12 cellular contexts compared by ENCODE assay signal in the genomic region with DNA sequence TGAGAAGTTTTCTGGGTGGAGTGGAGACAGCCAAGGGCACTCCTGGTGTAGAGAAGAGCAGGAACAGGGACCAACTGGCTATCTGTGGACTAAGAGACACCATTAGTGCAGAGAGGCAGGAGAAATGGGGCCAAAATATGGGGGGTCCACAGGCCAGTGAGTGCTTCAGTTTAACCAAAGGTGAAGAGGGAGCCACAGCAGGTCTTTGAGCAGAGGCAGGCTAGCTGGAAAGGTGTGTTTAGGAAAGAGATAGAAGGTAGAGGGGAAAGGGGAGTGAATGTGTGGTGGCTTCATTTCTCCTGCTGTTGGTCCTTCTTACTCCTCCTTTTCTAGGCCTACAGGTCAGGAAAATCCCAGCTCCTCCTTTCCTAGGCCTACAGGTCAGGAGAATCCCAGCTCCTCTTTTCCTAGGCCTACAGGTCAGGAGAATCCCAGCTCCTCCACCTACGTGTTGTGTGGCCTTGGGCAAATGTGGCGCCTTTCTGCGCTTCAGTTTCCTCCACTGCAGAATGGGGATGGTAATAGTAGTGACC. TPM values are rescaled to one million over a fixed set of nuclear protein-coding genes. Genes with fewer than 3 reads are reported as not detected.
DNase-seq lines count a peak whose midpoint lies in the region; ATAC-seq and TF ChIP-seq lines count a peak whose summit lies in the region.
"Had no signal": no experiment of that assay in that cellular context is flagged by ENCODE, and none has a peak within 500 bp of the region (broad histone marks: within the 10 kb centered on the region; RNA-seq: fewer than 3 reads in every experiment).

No MANE protein-coding gene starts in this region.

- H3K18ac ChIP-seq in IMR-90 (ENCODE audit: low read depth, low read length) = no peak overlapping the region

- H3K4me1 Mint-ChIP-seq in CD8-positive, alpha-beta T cell (ENCODE audit: low read depth) = peaks cover 45% of the 10 kb centered on the region
- peaks cover 17% of the 10 kb centered on the region for H3K4me1 Mint-ChIP-seq in activated T-helper 17 cell treated with anti-CD3 and anti-CD28 coated beads, Interleukin-2, amount 50 U/mL, for 72 hours
- H3K4me1 Mint-ChIP-seq in naive thymus-derived CD8-positive, alpha-beta T cell = peaks cover 23 to 47% (median 43%) of the 10 kb centered on the region in 4 donors

- H4K5ac ChIP-seq in IMR-90 (ENCODE audit: low read depth, low read length) = no peak overlapping the region

- no peak overlapping the region for H3K4me2 ChIP-seq in IMR-90 (ENCODE audit: low read depth, low read length)

- no peak overlapping the region for H2AK9ac ChIP-seq in IMR-90 (replicated peaks; ENCODE audit: low read depth, low read length, poor library complexity)

- POLR2A ChIA-PET in CD8-positive, alpha-beta T cell (lab: Charles Lee) = interaction anchor here (2.2 to 2.7 kb wide), 3 partner anchors 25 to 123 kb away, joined by 9 to 27 read pairs (median 23); a partner anchor contains a TSS
- POLR2A ChIA-PET in IMR-90 (lab: Charles Lee; ENCODE audit: unreplicated experiment) = interaction anchor here (0.6 kb wide), 1 partner anchor 85 kb away, joined by 11 read pairs; no protein-coding TSS in a partner anchor
- POLR2A ChIA-PET in naive thymus-derived CD8-positive, alpha-beta T cell (lab: Charles Lee) = interaction anchor here (1.3 to 12.9 kb wide), 7 partner anchors 11 to 239 kb away, joined by 3 to 181 read pairs (median 21); a partner anchor contains a TSS

- H3K36me3 ChIP-seq in CD8-positive, alpha-beta T cell (ENCODE audit: insufficient read depth, low read length) = peaks cover 7% of the 10 kb centered on the region
- peaks cover 12% of the 10 kb centered on the region for H3K36me3 ChIP-seq in IMR-90 (ENCODE audit: control insufficient read depth, insufficient read depth, low read length)

- peak overlapping the region; percentile 82 for H3K4me3 Mint-ChIP-seq in CD8-positive, alpha-beta T cell
- H3K4me3 Mint-ChIP-seq in activated T-helper 17 cell treated with anti-CD3 and anti-CD28 coated beads, Interleukin-2, amount 50 U/mL, for 72 hours = peak overlapping the region; percentile 86
- H3K4me3 Mint-ChIP-seq in naive thymus-derived CD8-positive, alpha-beta T cell = peak overlapping the region; percentile 78 to 99 (median 84)

- H4K20me1 ChIP-seq in IMR-90 (ENCODE audit: insufficient read depth, low read length) = peaks cover 19% of the 10 kb centered on the region

- no peak for DNase-seq in CD8-positive, alpha-beta T cell
- DNase-seq in IMR-90 = no peak
- peak in 1 of 10 donors; percentile 13 for DNase-seq in naive thymus-derived CD8-positive, alpha-beta T cell
- no peak for DNase-seq in H4 (ENCODE audit: low spot score)
- DNase-seq: NCI-H1048, NCI-H524 treated with DMSO at 0.1 percent for 48 hours had no signal

- no peaks in the 10 kb centered on the region for H3K27me3 Mint-ChIP-seq in CD8-positive, alpha-beta T cell (ENCODE audit: low read depth)
- no peaks in the 10 kb centered on the region for H3K27me3 Mint-ChIP-seq in activated T-helper 17 cell treated with anti-CD3 and anti-CD28 coated beads, Interleukin-2, amount 50 U/mL, for 72 hours
- H3K27me3 Mint-ChIP-seq in naive thymus-derived CD8-positive, alpha-beta T cell = no peaks in the 10 kb centered on the region

- no TSS peak for BruUV-seq in IMR-90 (replicated peaks; lab: Mats Ljungman, UMichigan)

- H3K4ac ChIP-seq in IMR-90 (ENCODE audit: low read depth, low read length) = no peak overlapping the region

- no peak for ATAC-seq in CD8-positive, alpha-beta T cell
- ATAC-seq in IMR-90 (ENCODE audit: low read depth) (no peak), HG02588 (IDR thresholded peaks at IDR 0.05; ENCODE audit: unreplicated experiment) (no peak), HG03457 (IDR thresholded peaks at IDR 0.05; ENCODE audit: unreplicated experiment) (no peak)
- no peak for ATAC-seq in activated T-helper 17 cell treated with anti-CD3 and anti-CD28 coated beads, Interleukin-2, amount 50 U/mL, for 72 hours (replicated peaks)
- ATAC-seq in naive thymus-derived CD8-positive, alpha-beta T cell = no peak

- H3K27ac ChIP-seq in CD8-positive, alpha-beta T cell (ENCODE audit: low read depth, low read length) = no peak overlapping the region
- no peak overlapping the region for H3K27ac ChIP-seq in IMR-90 (ENCODE audit: insufficient read depth, low read length)
- H3K27ac ChIP-seq: SK-N-MC had no signal

- no peak overlapping the region for H3K9ac ChIP-seq in IMR-90 (ENCODE audit: low read depth, low read length)

- H3K14ac ChIP-seq in IMR-90 (replicated peaks; ENCODE audit: low read depth, low read length) = no peak overlapping the region

- CTCF ChIA-PET in CD8-positive, alpha-beta T cell (lab: Charles Lee) = interaction anchor here (0.7 to 3.1 kb wide), 3 partner anchors 35 to 241 kb away, joined by 3 to 17 read pairs (median 14); no protein-coding TSS in a partner anchor
- CTCF ChIA-PET in IMR-90 (lab: Yijun Ruan, JAX) = no interaction called here

- WGBS in IMR-90 (ENCODE audit: extremely low coverage in 2 of 2, insufficient read length in 1 of 2), 2 experiments = no CpG with 5 or more reads among the region's 3 CpGs

- H3K27ac Mint-ChIP-seq in CD8-positive, alpha-beta T cell = peak overlapping the region; percentile 77
- peak overlapping the region; percentile 34 for H3K27ac Mint-ChIP-seq in activated T-helper 17 cell treated with anti-CD3 and anti-CD28 coated beads, Interleukin-2, amount 50 U/mL, for 72 hours
- peak overlapping the region in 7 of 10 donors; percentile 11 to 91 (median 75) for H3K27ac Mint-ChIP-seq in naive thymus-derived CD8-positive, alpha-beta T cell

- no peaks in the 10 kb centered on the region for H3K9me3 Mint-ChIP-seq in CD8-positive, alpha-beta T cell
- H3K9me3 Mint-ChIP-seq in activated T-helper 17 cell treated with anti-CD3 and anti-CD28 coated beads, Interleukin-2, amount 50 U/mL, for 72 hours = no peaks in the 10 kb centered on the region
- H3K9me3 Mint-ChIP-seq in naive thymus-derived CD8-positive, alpha-beta T cell = peaks cover 0 to 2% (median 0%) of the 10 kb centered on the region in 9 donors

- TF ChIP-seq CTCF in CD8-positive, alpha-beta T cell (IDR thresholded peaks at IDR 0.05) = no peak
- TF ChIP-seq CTCF in IMR-90 (conservative IDR thresholded peaks at IDR 0.05; ENCODE audit: low read depth, low read length) = no peak

- H3K23ac ChIP-seq in IMR-90 (ENCODE audit: low read depth, low read length) = no peak overlapping the region; the same call in 1 of the 2 replicates

- in situ Hi-C loops in IMR-90 (cut with MboI; ENCODE audit: low sequenced_read_pairs) = loop anchor here (10.0 kb wide), 1 partner anchor 88 kb away; no protein-coding TSS in a partner anchor

- TF ChIP-seq RAD21 in IMR-90 (IDR thresholded peaks at IDR 0.05; ENCODE audit: low read length) = no peak

- H3K79me1 ChIP-seq in IMR-90 (ENCODE audit: low read depth in 1 of 2, low read length in 2 of 2) = peaks cover 14 to 22% of the 10 kb centered on the region in 2 experiments; a peak in 3 of 4 replicates

- peaks cover 30% of the 10 kb centered on the region for H3K4me1 ChIP-seq in CD8-positive, alpha-beta T cell (ENCODE audit: insufficient read depth, low read length)
- peaks cover 18% of the 10 kb centered on the region for H3K4me1 ChIP-seq in IMR-90 (ENCODE audit: control insufficient read depth, insufficient read depth, low read length)

- dilution Hi-C loops in IMR-90 (cut with HindIII; ENCODE audit: low sequenced_read_pairs, unreplicated experiment) = no loop called here

- H2BK5ac ChIP-seq in IMR-90 (ENCODE audit: low read depth, low read length, poor library complexity, severe bottlenecking) = no peak overlapping the region

- no peak overlapping the region for H2BK15ac ChIP-seq in IMR-90 (ENCODE audit: low read depth, low read length)

- H4K8ac ChIP-seq in IMR-90 (ENCODE audit: low read depth in 2 of 2, low read length in 2 of 2) = peak overlapping the region in 1 of 2 experiments; percentile 79; a peak in 1 of 4 replicates

- H2BK20ac ChIP-seq in IMR-90 (ENCODE audit: low read depth, low read length) = no peak overlapping the region

- 0 out of 2 replicates have a peak, but pooled peaks cover 4% of the 10 kb centered on the region for H3K9me1 ChIP-seq in IMR-90 (ENCODE audit: insufficient read depth, low read length)

- no peak overlapping the region for H2AFZ ChIP-seq in IMR-90 (replicated peaks; ENCODE audit: low read length, poor library complexity)

- peak overlapping the region; percentile 7; the same call in 1 of the 2 replicates for H2AK5ac ChIP-seq in IMR-90 (ENCODE audit: low read depth, low read length)

- TF ChIP-seq POLR2A in IMR-90 (IDR thresholded peaks at IDR 0.05; ENCODE audit: low read depth, low read length) = no peak

- no peak overlapping the region for H2BK120ac ChIP-seq in IMR-90 (ENCODE audit: low read depth, low read length)

- H3K27me3 ChIP-seq in CD8-positive, alpha-beta T cell (ENCODE audit: insufficient read depth, low read length) = no peaks in the 10 kb centered on the region
- H3K27me3 ChIP-seq in IMR-90 (ENCODE audit: control insufficient read depth, insufficient read depth, low read length) = no peaks in the 10 kb centered on the region

- no peak overlapping the region for H3K4me3 ChIP-seq in CD8-positive, alpha-beta T cell (ENCODE audit: low read depth, low read length)
- no peak overlapping the region for H3K4me3 ChIP-seq in IMR-90 (ENCODE audit: insufficient read depth, low read depth, low read length)
- H3K4me3 ChIP-seq: SK-N-MC had no signal

- intact Hi-C loops in CD8-positive, alpha-beta T cell (cut with DNase I, micrococcal nuclease) = loop anchor here in 1 of 2 experiments (1.0 kb wide), 1 partner anchor 81 kb away; no protein-coding TSS in a partner anchor
- intact Hi-C loops in IMR-90 (cut with micrococcal nuclease) = no loop called here

- no peaks in the 10 kb centered on the region for H3K9me3 ChIP-seq in CD8-positive, alpha-beta T cell (ENCODE audit: low read length)
- no peaks in the 10 kb centered on the region for H3K9me3 ChIP-seq in IMR-90 (ENCODE audit: control insufficient read depth, insufficient read depth, low read length)

- no peak overlapping the region for H3K56ac ChIP-seq in IMR-90 (ENCODE audit: extremely low read depth, insufficient read depth, low read length)

- peaks cover 19% of the 10 kb centered on the region for H3K36me3 Mint-ChIP-seq in CD8-positive, alpha-beta T cell
- peaks cover 25% of the 10 kb centered on the region for H3K36me3 Mint-ChIP-seq in activated T-helper 17 cell treated with anti-CD3 and anti-CD28 coated beads, Interleukin-2, amount 50 U/mL, for 72 hours (ENCODE audit: low read depth)
- H3K36me3 Mint-ChIP-seq in naive thymus-derived CD8-positive, alpha-beta T cell = peaks cover 9 to 20% (median 10%) of the 10 kb centered on the region in 3 donors

- H4K91ac ChIP-seq in IMR-90 (ENCODE audit: insufficient read depth, low read depth, low read length) = no peak overlapping the region

RNA-seq across cellular contexts. Expression of a gene that starts 1.5 kb away (rescaled TPM):
- total RNA-seq in CD8-positive, alpha-beta T cell = 10 to 100 TPM; 12.9 to 13.4 TPM
- total RNA-seq in IMR-90 (2012; rRNA removed) = not detected in 2 replicates
- not detected in 2 replicates for polyA plus RNA-seq in IMR-90 (2012; rRNA removed)
- 0.15 and 0.30 TPM in 2 replicates for polyA plus RNA-seq in IMR-90 (2012; cell fraction: cytosol; rRNA removed)
- polyA plus RNA-seq in IMR-90 (2012; cell fraction: nucleus; rRNA removed; ENCODE audit: low replicate concordance) = 0.30 TPM in 1 of 2 replicates, not detected in the other
- 10 to 100 TPM in 1 of 2 donors, 1 to 10 TPM in 1; 7.2 to 11.5 TPM for total RNA-seq in activated T-helper 17 cell treated with anti-CD3 and anti-CD28 coated beads, Interleukin-2, amount 50 U/mL, for 72 hours
- total RNA-seq in naive thymus-derived CD8-positive, alpha-beta T cell = 10 to 100 TPM in 1 of 2 experiments, 1 to 10 TPM in 1; 10.0 to 10.2 TPM
- 1 to 10 TPM; 1.1 to 1.5 (median 1.3) TPM for polyA plus RNA-seq in naive thymus-derived CD8-positive, alpha-beta T cell
- total RNA-seq in H4 (2014; rRNA removed; shearing (Covaris generic)) = not detected in 2 replicates
- total RNA-seq: skeletal muscle tissue had no signal

RNA-seq across cellular contexts. Expression of a gene that starts 3.1 kb away (rescaled TPM):
- 1,000 to 10,000 TPM; 4,227 to 4,270 TPM for total RNA-seq in CD8-positive, alpha-beta T cell
- total RNA-seq in IMR-90 (2012; rRNA removed) = 386 and 998 TPM in 2 replicates
- 1,428 and 1,693 TPM in 2 replicates for polyA plus RNA-seq in IMR-90 (2012; rRNA removed)
- polyA plus RNA-seq in IMR-90 (2012; cell fraction: cytosol; rRNA removed) = 2,443 and 3,636 TPM in 2 replicates
- 1,567 and 1,909 TPM in 2 replicates for polyA plus RNA-seq in IMR-90 (2012; cell fraction: nucleus; rRNA removed; ENCODE audit: low replicate concordance)
- total RNA-seq in activated T-helper 17 cell treated with anti-CD3 and anti-CD28 coated beads, Interleukin-2, amount 50 U/mL, for 72 hours = 1,000 to 10,000 TPM; 2,155 to 2,438 TPM
- total RNA-seq in naive thymus-derived CD8-positive, alpha-beta T cell = 1,000 to 10,000 TPM; 2,967 to 2,995 TPM
- 1,000 to 10,000 TPM in 1 of 3 donors, 100 to 1,000 TPM in 2; 559 to 1,017 (median 787) TPM for polyA plus RNA-seq in naive thymus-derived CD8-positive, alpha-beta T cell
- total RNA-seq in H4 (2014; rRNA removed; shearing (Covaris generic)) = 1,100 and 1,282 TPM in 2 replicates

RNA-seq across cellular contexts. Expression of a gene that starts 6.0 kb away (rescaled TPM):
- total RNA-seq in CD8-positive, alpha-beta T cell = not detected
- not detected in 2 replicates for total RNA-seq in IMR-90 (2012; rRNA removed)
- 1.4 and 1.6 TPM in 2 replicates for polyA plus RNA-seq in IMR-90 (2012; rRNA removed)
- polyA plus RNA-seq in IMR-90 (2012; cell fraction: cytosol; rRNA removed) = 0.49 TPM in 1 of 2 replicates, not detected in the other
- 10.6 and 24.6 TPM in 2 replicates for polyA plus RNA-seq in IMR-90 (2012; cell fraction: nucleus; rRNA removed; ENCODE audit: low replicate concordance)
- total RNA-seq in activated T-helper 17 cell treated with anti-CD3 and anti-CD28 coated beads, Interleukin-2, amount 50 U/mL, for 72 hours = not detected
- not detected for total RNA-seq in naive thymus-derived CD8-positive, alpha-beta T cell
- polyA plus RNA-seq in naive thymus-derived CD8-positive, alpha-beta T cell = not detected
- total RNA-seq in H4 (2014; rRNA removed; shearing (Covaris generic)) = not detected in 2 replicates
- total RNA-seq: endothelial cell of umbilical vein, skeletal muscle tissue had no signal
- polyA plus RNA-seq: endothelial cell of umbilical vein had no signal

RNA-seq across cellular contexts. Expression of a gene that starts 12.3 kb away (rescaled TPM):
- 1 to 10 TPM in 1 of 2 experiments, under 1 TPM in 1; 0.28 to 1.0 TPM for total RNA-seq in CD8-positive, alpha-beta T cell
- total RNA-seq in IMR-90 (2012; rRNA removed) = 14.3 and 15.6 TPM in 2 replicates
- polyA plus RNA-seq in IMR-90 (2012; rRNA removed) = 33.6 and 38.9 TPM in 2 replicates
- polyA plus RNA-seq in IMR-90 (2012; cell fraction: cytosol; rRNA removed) = 23.0 and 39.2 TPM in 2 replicates
- 135 and 146 TPM in 2 replicates for polyA plus RNA-seq in IMR-90 (2012; cell fraction: nucleus; rRNA removed; ENCODE audit: low replicate concordance)
- total RNA-seq in activated T-helper 17 cell treated with anti-CD3 and anti-CD28 coated beads, Interleukin-2, amount 50 U/mL, for 72 hours = under 1 TPM; 0.15 to 0.95 TPM
- total RNA-seq in naive thymus-derived CD8-positive, alpha-beta T cell = under 1 TPM in 1 of 2 experiments, not detected in 1; 0.21 TPM
- not detected for polyA plus RNA-seq in naive thymus-derived CD8-positive, alpha-beta T cell
- 1.4 and 1.8 TPM in 2 replicates for total RNA-seq in H4 (2014; rRNA removed; shearing (Covaris generic))
- total RNA-seq: endothelial cell of umbilical vein, skeletal muscle tissue had no signal
- polyA plus RNA-seq: endothelial cell of umbilical vein had no signal

RNA-seq across cellular contexts. Expression of a gene that starts 19.5 kb away (rescaled TPM):
- not detected for total RNA-seq in CD8-positive, alpha-beta T cell
- total RNA-seq in IMR-90 (2012; rRNA removed) = not detected in 2 replicates
- polyA plus RNA-seq in IMR-90 (2012; rRNA removed) = not detected in 2 replicates
- not detected in 2 replicates for polyA plus RNA-seq in IMR-90 (2012; cell fraction: cytosol; rRNA removed)
- polyA plus RNA-seq in IMR-90 (2012; cell fraction: nucleus; rRNA removed; ENCODE audit: low replicate concordance) = 0.39 and 0.47 TPM in 2 replicates
- not detected for total RNA-seq in activated T-helper 17 cell treated with anti-CD3 and anti-CD28 coated beads, Interleukin-2, amount 50 U/mL, for 72 hours
- total RNA-seq in naive thymus-derived CD8-positive, alpha-beta T cell = not detected
- not detected for polyA plus RNA-seq in naive thymus-derived CD8-positive, alpha-beta T cell
- total RNA-seq in H4 (2014; rRNA removed; shearing (Covaris generic)) = not detected in 2 replicates
- total RNA-seq: endothelial cell of umbilical vein, skeletal muscle tissue had no signal
- polyA plus RNA-seq: endothelial cell of umbilical vein had no signal
